ENCODE assay signal across 8 cellular contexts in genomic region chr3:129398803-129399144, GRCh38. TPM values are rescaled to one million over a fixed set of nuclear protein-coding genes. Genes with fewer than 3 reads are reported as not detected.
DNase-seq lines count a peak whose midpoint lies in the region; ATAC-seq and TF ChIP-seq lines count a peak whose summit lies in the region.

No MANE protein-coding gene starts in this region.

- peak overlapping the region; percentile 92 for H3K27ac ChIP-seq in osteoblast (ENCODE audit: low read depth, low read length)

- TF ChIP-seq CTCF in osteoblast (IDR thresholded peaks at IDR 0.05; ENCODE audit: extremely low read depth, low read depth, low read length) (no peak), omental fat pad (IDR thresholded peaks at IDR 0.05) (no peak)

- peak; percentile 10 for DNase-seq in activated CD4-positive, alpha-beta T cell treated with anti-CD3 and anti-CD28 coated beads, Interleukin-2, amount 50 U/mL, for 1 hour
- DNase-seq in fibroblast of peridontal ligament (ENCODE audit: extremely low read depth) (peak; percentile 26), osteoblast (ENCODE audit: insufficient read length, low spot score, missing footprints) (peak; percentile 91), NCI-H1092 (lab: John Stamatoyannopoulos, UW) (no peak), DMS114 treated with DMSO at 0.1 percent for 48 hours (lab: John Stamatoyannopoulos, UW; ENCODE audit: unreplicated experiment) (no peak), omental fat pad (ENCODE audit: low spot score) (no peak)

- H3K27me3 ChIP-seq in osteoblast (ENCODE audit: insufficient read depth, low read length), result no peaks in the 10 kb centered on the region

- peak overlapping the region; percentile 87 for H2AFZ ChIP-seq in osteoblast (ENCODE audit: low read length)

- H3K4me1 ChIP-seq in osteoblast (ENCODE audit: insufficient read depth, low read length), result peaks cover 11% of the 10 kb centered on the region

- peaks cover 33% of the 10 kb centered on the region for H4K20me1 ChIP-seq in osteoblast (ENCODE audit: insufficient read depth, low read length)

- no peaks in the 10 kb centered on the region for H3K9me3 ChIP-seq in osteoblast (ENCODE audit: low read depth, low read length)

- peak; percentile 19 for ATAC-seq in GM18502 (IDR thresholded peaks at IDR 0.05; ENCODE audit: poor library complexity, unreplicated experiment)
- peak; percentile 22 for ATAC-seq in HG03159 (IDR thresholded peaks at IDR 0.05; ENCODE audit: unreplicated experiment)
- ATAC-seq in omental fat pad (ENCODE audit: low FRiP score), result no peak

- H3K36me3 ChIP-seq in osteoblast (ENCODE audit: insufficient read depth, low read length), result peaks cover 17% of the 10 kb centered on the region

- H3K4me3 ChIP-seq in osteoblast (ENCODE audit: insufficient read depth, low read length), result peak overlapping the region; percentile 80

- H3K4me2 ChIP-seq in osteoblast (ENCODE audit: insufficient read depth, low read length), result peak overlapping the region; percentile 92

- peaks cover 50% of the 10 kb centered on the region for H3K79me2 ChIP-seq in osteoblast (ENCODE audit: insufficient read depth, low read length)

RNA-seq across cellular contexts. Expression of gene EFCAB12, which starts 29.7 kb away (rescaled TPM):
- total RNA-seq in osteoblast (under 0.01 TPM in 2 replicates), omental fat pad (1 to 10 TPM in 2 of 4 donors, under 1 TPM in 2; 0.24 to 2.8 (median 1.0) TPM)

RNA-seq across cellular contexts. Expression of gene MBD4, which starts 41.0 kb away (rescaled TPM):
- 37.1 and 41.3 TPM in 2 replicates for total RNA-seq in osteoblast
- 10 to 100 TPM; 15.6 to 29.3 (median 27.8) TPM for total RNA-seq in omental fat pad

RNA-seq across cellular contexts. Expression of gene IFT122, which starts 41.2 kb away (rescaled TPM):
- total RNA-seq in osteoblast (30.4 and 30.6 TPM in 2 replicates), omental fat pad (10 to 100 TPM; 19.6 to 62.9 (median 28.2) TPM)

Comparison
In these comparisons a context has a peak if more than half of its experiments do, and no peak if none do; other contexts are left out.
1. DNase-seq: peak in activated CD4-positive, alpha-beta T cell treated with anti-CD3 and anti-CD28 coated beads, Interleukin-2, amount 50 U/mL, for 1 hour (single experiment), fibroblast of peridontal ligament (single experiment) and osteoblast (single experiment); none in NCI-H1092 (single experiment), DMS114 treated with DMSO at 0.1 percent for 48 hours (single experiment) and omental fat pad (single experiment).